In genomic region chr1:66275083-66275482, GRCh38 we compare ENCODE assay signal across 11 cellular contexts.
DNase-seq lines count a peak whose midpoint lies in the region; ATAC-seq and TF ChIP-seq lines count a peak whose summit lies in the region.
"Had no signal": no experiment of that assay in that cellular context is flagged by ENCODE, and none has a peak within 500 bp of the region (broad histone marks: within the 10 kb centered on the region; RNA-seq: fewer than 3 reads in every experiment).

No MANE protein-coding gene starts in this region.

- 67 to 89% (median 72%) methylated on average over 1 of the region's 1 CpG for WGBS in spleen, 5 donors

- H3K9me3 ChIP-seq in OCI-LY1 (ENCODE audit: low read length) (no peaks in the 10 kb centered on the region), colonic mucosa (no peaks in the 10 kb centered on the region), spleen (no peaks in the 10 kb centered on the region)

- H3K4me2 ChIP-seq in OCI-LY1 (ENCODE audit: low read length): no peak overlapping the region

- no peaks in the 10 kb centered on the region for H4K20me1 ChIP-seq in OCI-LY1 (ENCODE audit: insufficient read depth, low read length)

- H3K4me3 ChIP-seq in OCI-LY1 (ENCODE audit: low read depth, low read length, poor library complexity, severe bottlenecking) (no peak overlapping the region), colonic mucosa (no peak overlapping the region), spleen (no peak overlapping the region)

- intact Hi-C loops in colonic mucosa (cut with DNase I): loop anchor here (5.0 kb wide), 1 partner anchor 62 kb away; no protein-coding TSS in a partner anchor
- intact Hi-C loops in spleen (cut with DNase I; ENCODE audit: low total_unique reads): loop anchor here (10.0 kb wide), 1 partner anchor 50 kb away; no protein-coding TSS in a partner anchor

- H3K36me3 ChIP-seq in OCI-LY1 (ENCODE audit: insufficient read depth, low read length) (no peaks in the 10 kb centered on the region), colonic mucosa (no peaks in the 10 kb centered on the region), spleen (no peaks in the 10 kb centered on the region)

- H3K27ac ChIP-seq in OCI-LY1 (ENCODE audit: low read depth, low read length, poor library complexity, severe bottlenecking) (peak overlapping the region; percentile 53), colonic mucosa (peak overlapping the region; percentile 39), spleen (peak overlapping the region in 7 of 8 donors; percentile 24 to 80 (median 71))
- H3K27ac ChIP-seq: epithelial cell of prostate had no signal

- H3F3A ChIP-seq in OCI-LY1 (ENCODE audit: insufficient read depth, low read length): no peaks in the 10 kb centered on the region

- H2AFZ ChIP-seq in OCI-LY1 (ENCODE audit: low read length): no peak overlapping the region

- no peaks in the 10 kb centered on the region for H3K9me2 ChIP-seq in OCI-LY1 (ENCODE audit: low read depth, low read length)

- no peak for DNase-seq in activated CD4-positive, CD25-positive, alpha-beta regulatory T cell treated with anti-CD3 and anti-CD28 coated beads, Interleukin-2, amount 50 U/mL, for 72 hours
- DNase-seq in colonic mucosa (no peak), spleen (no peak), ACHN (no peak), HuH-7.5 (ENCODE audit: low spot score) (no peak)
- DNase-seq: NCI-H1930 had no signal

- no peak for TF ChIP-seq POLR2A in spleen (IDR thresholded peaks at IDR 0.05)

- H3K27me3 ChIP-seq in OCI-LY1 (ENCODE audit: insufficient read depth, low read length): no peaks in the 10 kb centered on the region
- H3K27me3 ChIP-seq in colonic mucosa: no peaks in the 10 kb centered on the region
- no peaks in the 10 kb centered on the region for H3K27me3 ChIP-seq in spleen (replicated peaks in 1 of 7)

- TF ChIP-seq CTCF in OCI-LY1 (IDR thresholded peaks at IDR 0.05; ENCODE audit: low read length) (no peak), colonic mucosa (IDR thresholded peaks at IDR 0.05) (no peak), spleen (IDR thresholded peaks at IDR 0.05 in 8 of 11, conservative IDR thresholded peaks at IDR 0.05 in 3 of 11) (no peak)

- peaks cover 87% of the 10 kb centered on the region for H3K4me1 ChIP-seq in OCI-LY1 (ENCODE audit: insufficient read depth, low read length, severe bottlenecking)
- H3K4me1 ChIP-seq in colonic mucosa: peaks cover 5% of the 10 kb centered on the region
- peaks cover 30 to 97% (median 75%) of the 10 kb centered on the region in 6 donors for H3K4me1 ChIP-seq in spleen

- H3K79me2 ChIP-seq in OCI-LY1 (ENCODE audit: insufficient read depth, low read length): no peaks in the 10 kb centered on the region

- H3K9ac ChIP-seq in OCI-LY1 (ENCODE audit: low read length): no peak overlapping the region
- no peak overlapping the region for H3K9ac ChIP-seq in colonic mucosa (ENCODE audit: low read depth in 2 of 2, low read length in 2 of 2)

- in situ Hi-C loops in ACHN (cut with HindIII; ENCODE audit: low pct_ligation_motif_present, low pct_unique_long_range_greater_than_20kb, low sequenced_read_pairs): no loop called here

- ATAC-seq in activated CD4-positive, CD25-positive, alpha-beta regulatory T cell treated with anti-CD3 and anti-CD28 coated beads, Interleukin-2, amount 50 U/mL, for 24 hours: peak; percentile 57 to 62
- no peak for ATAC-seq in GM21367 (IDR thresholded peaks at IDR 0.05; ENCODE audit: unreplicated experiment)
- ATAC-seq: WTC11 had no signal
